8 cellular contexts compared by ENCODE assay signal in genomic region chr16:4319454-4319853, GRCh38. TPM values are rescaled to one million over a fixed set of nuclear protein-coding genes. Genes with fewer than 3 reads are reported as not detected.
DNase-seq lines count a peak whose midpoint lies in the region; ATAC-seq lines count a peak whose summit lies in the region.

No MANE protein-coding gene starts in this region.

- WGBS in esophagus, 2 donors = 26 to 38% methylated on average over 13 of the region's 13 CpGs

- H3K9me3 ChIP-seq in esophagus (ENCODE audit: control insufficient read depth in 2 of 2, insufficient read depth in 1 of 2, low read depth in 1 of 2, low read length in 1 of 2) = no peaks in the 10 kb centered on the region

- peak; percentile 32 for DNase-seq in SW480 (ENCODE audit: low spot score)
- peak; percentile 59 for DNase-seq in stimulated activated CD4-positive, alpha-beta T cell treated with anti-CD3 and anti-CD28 coated beads, Interleukin-4, amount 100 ng/mL, for 24 hours
- DNase-seq in islet precursor cell = no peak
- no peak for DNase-seq in NCI-H526 (lab: John Stamatoyannopoulos, UW)
- DNase-seq in NK-92 treated with Interleukin-12 subunit alpha and Interleukin-12 subunit beta, amount 100 ng/mL, for 24 hours (lab: John Stamatoyannopoulos, UW) = no peak
- no peak for DNase-seq in NCI-H187 (lab: John Stamatoyannopoulos, UW)

- peaks cover 0 to 2% of the 10 kb centered on the region in 2 donors for H3K27me3 ChIP-seq in esophagus (ENCODE audit: control insufficient read depth in 1 of 2, insufficient read depth in 2 of 2, low read length in 2 of 2)

- peaks cover 15 to 30% of the 10 kb centered on the region in 2 donors for H3K4me1 ChIP-seq in esophagus (ENCODE audit: control insufficient read depth in 2 of 2, insufficient read depth in 2 of 2, low read length in 1 of 2)

- peak; percentile 57 for ATAC-seq in GM18511 (IDR thresholded peaks at IDR 0.05; ENCODE audit: unreplicated experiment)

- H3K4me3 ChIP-seq in esophagus (ENCODE audit: low read depth in 1 of 2, low read length in 2 of 2) = no peak overlapping the region

- H3K36me3 ChIP-seq in esophagus (ENCODE audit: control insufficient read depth in 2 of 2, insufficient read depth in 2 of 2, low read length in 1 of 2) = no peaks in the 10 kb centered on the region

- H3K27ac ChIP-seq in esophagus (ENCODE audit: low read depth in 2 of 2, low read length in 1 of 2) = peak overlapping the region; percentile 14 to 43

RNA-seq across cellular contexts. Expression of gene GLIS2, which starts 3.6 kb away (rescaled TPM):
- 1 to 10 TPM; 1.2 to 1.6 TPM for polyA plus RNA-seq in esophagus

RNA-seq across cellular contexts. Expression of gene PAM16, which starts 31.7 kb away (rescaled TPM):
- polyA plus RNA-seq in esophagus = 10 to 100 TPM; 48.2 to 86.1 TPM

RNA-seq across cellular contexts. Expression of gene TFAP4, which starts 46.6 kb away (rescaled TPM):
- polyA plus RNA-seq in esophagus = 1 to 10 TPM; 6.2 to 7.8 TPM

RNA-seq across cellular contexts. Expression of gene VASN, which starts 52.2 kb away (rescaled TPM):
- 10 to 100 TPM; 25.5 to 32.7 TPM for polyA plus RNA-seq in esophagus

Comparison
In these comparisons a context has a peak if more than half of its experiments do, and no peak if none do; other contexts are left out.
1. DNase-seq: peak in SW480 (single experiment) and stimulated activated CD4-positive, alpha-beta T cell treated with anti-CD3 and anti-CD28 coated beads, Interleukin-4, amount 100 ng/mL, for 24 hours (single experiment); none in islet precursor cell (single experiment), NCI-H526 (0 of 2), NK-92 treated with Interleukin-12 subunit alpha and Interleukin-12 subunit beta, amount 100 ng/mL, for 24 hours (single experiment) and NCI-H187 (0 of 2).